8 cellular contexts compared by ENCODE assay signal in genomic region chr14:72925815-72926291, GRCh38. TPM values are rescaled to one million over a fixed set of nuclear protein-coding genes. Genes with fewer than 3 reads are reported as not detected.
A peak's percentile ranks its signal among the peaks of the same experiment; 100 is the strongest.
DNase-seq lines count a peak whose midpoint lies in the region; ATAC-seq and TF ChIP-seq lines count a peak whose summit lies in the region.

No MANE protein-coding gene starts in this region.

- H3K27me3 ChIP-seq in body of pancreas (no peaks in the 10 kb centered on the region), mesendoderm (ENCODE audit: insufficient read depth, low read length, poor library complexity) (no peaks in the 10 kb centered on the region)

- POLR2A ChIA-PET in activated CD4-positive, alpha-beta T cell treated with anti-CD3 and anti-CD28 coated beads, Interleukin-2, amount 10 ng/mL, durations not matched to agents 7 days and 5 days (lab: Charles Lee): interaction anchor here (0.7 kb wide), 1 partner anchor 134 kb away, joined by 3 read pairs; no protein-coding TSS in a partner anchor

- H3K79me1 ChIP-seq in mesendoderm (ENCODE audit: low read length): peaks cover 2% of the 10 kb centered on the region

- peak overlapping the region; percentile 77 for H3K9ac ChIP-seq in mesendoderm (ENCODE audit: low read length)

- H3K56ac ChIP-seq in mesendoderm (ENCODE audit: low read length): peak overlapping the region; percentile 92

- no peaks in the 10 kb centered on the region for H3K9me3 Mint-ChIP-seq in activated CD4-positive, alpha-beta T cell treated with anti-CD3 and anti-CD28 coated beads, Interleukin-2, amount 10 ng/mL, durations not matched to agents 7 days and 5 days

- H2BK15ac ChIP-seq in mesendoderm (replicated peaks; ENCODE audit: low read depth): no peak overlapping the region

- TF ChIP-seq CTCF in body of pancreas (IDR thresholded peaks at IDR 0.05) (no peak), GM20000 (IDR thresholded peaks at IDR 0.05; ENCODE audit: extremely low read depth, missing control alignments) (no peak)

- CTCF ChIA-PET in activated CD4-positive, alpha-beta T cell treated with anti-CD3 and anti-CD28 coated beads, Interleukin-2, amount 10 ng/mL, durations not matched to agents 7 days and 5 days (lab: Charles Lee): interaction anchor here (1.0 to 1.8 kb wide), 4 partner anchors 12 to 409 kb away, joined by 3 to 5 read pairs (median 4); no protein-coding TSS in a partner anchor

- no peak overlapping the region for H4K5ac ChIP-seq in mesendoderm (ENCODE audit: low read length)

- H3K4me2 ChIP-seq in mesendoderm (ENCODE audit: low read length): peak overlapping the region; percentile 95

- H3K36me3 Mint-ChIP-seq in activated CD4-positive, alpha-beta T cell treated with anti-CD3 and anti-CD28 coated beads, Interleukin-2, amount 10 ng/mL, durations not matched to agents 7 days and 5 days (ENCODE audit: low read depth): peaks cover 1% of the 10 kb centered on the region

- H2AK5ac ChIP-seq in mesendoderm (ENCODE audit: low read length): no peak overlapping the region

- no peaks in the 10 kb centered on the region for H3K36me3 ChIP-seq in body of pancreas (replicated peaks in 1 of 2; ENCODE audit: insufficient read depth in 1 of 2, low read depth in 2 of 2)
- no peaks in the 10 kb centered on the region for H3K36me3 ChIP-seq in mesendoderm (ENCODE audit: control insufficient read depth, insufficient read depth, low read length)

- H2BK5ac ChIP-seq in mesendoderm (ENCODE audit: low read length): no peak overlapping the region

- peaks cover 19% of the 10 kb centered on the region for H3K4me1 ChIP-seq in body of pancreas
- H3K4me1 ChIP-seq in mesendoderm (ENCODE audit: control insufficient read depth, low read depth, low read length): no peaks in the 10 kb centered on the region

- 2 to 4% methylated on average over 11 to 33 of the region's 33 CpGs for WGBS in body of pancreas, 2 donors
- WGBS in mesendoderm (ENCODE audit: extremely low coverage, insufficient coverage, low lambda C conversion rate): no CpG with 5 or more reads among the region's 33 CpGs

- H3K27ac Mint-ChIP-seq in activated CD4-positive, alpha-beta T cell treated with anti-CD3 and anti-CD28 coated beads, Interleukin-2, amount 10 ng/mL, durations not matched to agents 7 days and 5 days: peak overlapping the region; percentile 98

- H3K18ac ChIP-seq in mesendoderm (ENCODE audit: low read length): no peak overlapping the region

- no peak for DNase-seq in activated CD4-positive, alpha-beta T cell treated with anti-CD3 and anti-CD28 coated beads, Interleukin-2, amount 10 ng/mL, durations not matched to agents 7 days and 5 days
- DNase-seq in activated CD4-positive, alpha-beta T cell treated with anti-CD3 and anti-CD28 coated beads, Interleukin-2, amount 50 U/mL, for 4 hours: no peak
- DNase-seq in body of pancreas (no peak), mesendoderm (no peak), NCI-H446 (lab: John Stamatoyannopoulos, UW) (no peak), NCI-H510A treated with DMSO at 0.1 percent for 48 hours (lab: John Stamatoyannopoulos, UW) (no peak), GM20000 (ENCODE audit: low spot score) (no peak)

- no peak overlapping the region for H3K23ac ChIP-seq in mesendoderm (ENCODE audit: low read length)

- no peak for TF ChIP-seq POLR2A in body of pancreas (IDR thresholded peaks at IDR 0.05)

- H3K27me3 Mint-ChIP-seq in activated CD4-positive, alpha-beta T cell treated with anti-CD3 and anti-CD28 coated beads, Interleukin-2, amount 10 ng/mL, durations not matched to agents 7 days and 5 days: peaks cover 17% of the 10 kb centered on the region

- H3K4me3 ChIP-seq in body of pancreas: peak overlapping the region; percentile 71 to 73
- peak overlapping the region; percentile 76 for H3K4me3 ChIP-seq in mesendoderm (ENCODE audit: low read length)

- no peaks in the 10 kb centered on the region for H3K79me2 ChIP-seq in mesendoderm (ENCODE audit: control insufficient read depth, insufficient read depth, low read length)

- H3K9me3 ChIP-seq in body of pancreas: no peaks in the 10 kb centered on the region

- peak overlapping the region; percentile 97 for H3K4me3 Mint-ChIP-seq in activated CD4-positive, alpha-beta T cell treated with anti-CD3 and anti-CD28 coated beads, Interleukin-2, amount 10 ng/mL, durations not matched to agents 7 days and 5 days

- intact Hi-C loops in body of pancreas (cut with DNase I): no loop called here

- no peak overlapping the region for H2BK120ac ChIP-seq in mesendoderm (ENCODE audit: low read depth, low read length)

- H4K8ac ChIP-seq in mesendoderm (ENCODE audit: low read depth, low read length): no peak overlapping the region

- no peak overlapping the region for H3K4ac ChIP-seq in mesendoderm (ENCODE audit: low read depth, low read length)

- ATAC-seq in HG03354 (IDR thresholded peaks at IDR 0.05; ENCODE audit: poor library complexity, severe bottlenecking, unreplicated experiment): peak; percentile 16
- peak; percentile 34 for ATAC-seq in body of pancreas

- H3K27ac ChIP-seq in body of pancreas: peak overlapping the region; percentile 19 to 91 (median 56)
- no peak overlapping the region for H3K27ac ChIP-seq in mesendoderm (ENCODE audit: low read depth, low read length)

- peaks cover 12% of the 10 kb centered on the region for H3K4me1 Mint-ChIP-seq in activated CD4-positive, alpha-beta T cell treated with anti-CD3 and anti-CD28 coated beads, Interleukin-2, amount 10 ng/mL, durations not matched to agents 7 days and 5 days

RNA-seq across cellular contexts. Expression of gene DCAF4, which starts 0.4 kb away (rescaled TPM):
- 10 to 100 TPM; 15.9 to 21.3 TPM for total RNA-seq in activated CD4-positive, alpha-beta T cell treated with anti-CD3 and anti-CD28 coated beads, Interleukin-2, amount 10 ng/mL, durations not matched to agents 7 days and 5 days
- total RNA-seq in body of pancreas: 10 to 100 TPM; 10.4 to 39.2 TPM
- polyA plus RNA-seq in mesendoderm (2013, experiment 1 of 2): 32.2 TPM
- 31.6 TPM for polyA plus RNA-seq in mesendoderm (2013, experiment 2 of 2)

RNA-seq across cellular contexts. Expression of gene DPF3, which starts 32.0 kb away (rescaled TPM):
- 1 to 10 TPM; 6.6 to 7.4 TPM for total RNA-seq in activated CD4-positive, alpha-beta T cell treated with anti-CD3 and anti-CD28 coated beads, Interleukin-2, amount 10 ng/mL, durations not matched to agents 7 days and 5 days
- total RNA-seq in body of pancreas: 1 to 10 TPM in 1 of 2 donors, under 1 TPM in 1; 0.78 to 4.0 TPM
- polyA plus RNA-seq in mesendoderm (2013, experiment 1 of 2): 0.15 TPM
- 0.10 TPM for polyA plus RNA-seq in mesendoderm (2013, experiment 2 of 2)
